In the genomic region with DNA sequence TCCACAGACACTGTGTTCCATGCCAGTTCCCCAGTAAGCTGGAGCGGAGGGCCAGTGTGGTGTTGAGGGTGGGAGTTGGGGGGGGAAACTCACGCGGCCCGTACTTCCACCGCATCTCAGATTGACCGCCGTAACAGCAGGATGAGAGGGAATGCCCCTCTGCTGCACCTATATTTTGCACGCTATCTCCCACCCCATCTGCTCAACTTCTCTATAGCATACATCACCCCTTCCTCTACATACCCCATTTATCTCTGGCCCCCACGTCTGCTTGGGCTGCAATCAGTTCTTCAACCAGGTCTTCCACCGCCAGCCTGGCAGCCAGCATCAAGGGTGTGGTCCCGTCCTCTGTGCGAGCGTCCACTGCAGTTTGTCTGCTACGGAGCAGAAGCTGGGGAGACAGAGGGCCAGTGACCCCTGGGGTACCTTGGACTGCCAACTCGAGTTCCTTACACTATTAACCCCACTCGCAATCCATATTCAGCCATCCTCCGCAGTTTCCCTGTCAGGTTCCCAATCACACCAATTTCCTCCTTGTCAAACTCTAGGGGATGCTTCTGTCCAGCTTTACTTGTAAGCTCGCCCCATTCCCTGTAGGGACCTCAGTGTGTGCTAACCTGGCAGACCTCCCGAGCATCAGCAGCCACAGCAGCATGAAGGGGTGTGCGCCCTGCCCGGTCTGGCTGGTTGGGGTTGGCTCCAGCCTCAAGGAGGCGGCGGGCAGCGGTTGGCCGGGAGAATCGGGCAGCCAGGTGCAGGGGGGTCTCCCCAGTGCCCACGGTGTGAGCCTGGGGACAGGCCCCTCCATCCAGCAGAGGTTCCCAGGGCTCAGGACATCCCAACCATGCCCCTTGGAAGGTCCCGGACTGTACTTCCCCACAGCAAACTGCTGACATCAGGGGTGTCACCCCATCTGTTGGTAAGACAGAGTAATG, we compare ENCODE assay signal across 8 cellular contexts. TPM values are rescaled to one million over a fixed set of nuclear protein-coding genes. Genes with fewer than 3 reads are reported as not detected.
DNase-seq lines count a peak whose midpoint lies in the region; ATAC-seq and TF ChIP-seq lines count a peak whose summit lies in the region.

No MANE protein-coding gene starts in this region.

- H3K9ac ChIP-seq in BLaER1 (peak overlapping the region; percentile 84), MM.1S (ENCODE audit: low read length) (peak overlapping the region; percentile 98), liver (ENCODE audit: low read depth in 1 of 2, low read length in 2 of 2) (peak overlapping the region; percentile 44 to 98)

- H3K27ac ChIP-seq in BLaER1 (peak overlapping the region; percentile 86), MM.1S (ENCODE audit: low read length) (peak overlapping the region; percentile 91; the same call in 1 of the 2 replicates), breast epithelium (peak overlapping the region; percentile 100), liver (ENCODE audit: low read depth in 1 of 2, low read length in 2 of 2) (peak overlapping the region; percentile 92 to 99), suprapubic skin (peak overlapping the region; percentile 99)

- no peaks in the 10 kb centered on the region for H4K20me1 ChIP-seq in BLaER1
- H4K20me1 ChIP-seq in MM.1S (ENCODE audit: insufficient read depth, low read length), result no peaks in the 10 kb centered on the region

- H3K4me2 ChIP-seq in BLaER1, result peak overlapping the region; percentile 97
- peak overlapping the region; percentile 88 for H3K4me2 ChIP-seq in MM.1S (ENCODE audit: low read depth, low read length)

- 46% methylated on average over 28 of the region's 28 CpGs for whole genome bisulfite sequencing in liver
- WGBS in suprapubic skin, result 33% methylated on average over 22 of the region's 28 CpGs

- peaks cover 15% of the 10 kb centered on the region; the same call in 1 of the 2 replicates for H3F3A ChIP-seq in MM.1S (ENCODE audit: insufficient read depth, low read length)

- intact Hi-C loops in breast epithelium (cut with DNase I; ENCODE audit: low total_unique reads), result no loop called here

- no peak for ATAC-seq in GM19395 (IDR thresholded peaks at IDR 0.05; ENCODE audit: unreplicated experiment)
- no peak for ATAC-seq in GM21619 (IDR thresholded peaks at IDR 0.05; ENCODE audit: unreplicated experiment)

- H3K4me1 ChIP-seq in BLaER1 (peaks cover 45% of the 10 kb centered on the region), MM.1S (ENCODE audit: low read length) (peaks cover 20% of the 10 kb centered on the region), breast epithelium (peaks cover 3 to 6% of the 10 kb centered on the region in 2 donors), liver (ENCODE audit: control insufficient read depth in 4 of 4, insufficient read depth in 4 of 4, low read length in 3 of 4) (peaks cover 0 to 23% (median 12%) of the 10 kb centered on the region in 4 donors), suprapubic skin (peaks cover 38% of the 10 kb centered on the region)

- no peaks in the 10 kb centered on the region for H3K27me3 ChIP-seq in BLaER1
- H3K27me3 ChIP-seq in MM.1S (replicated peaks; ENCODE audit: insufficient read depth, low read length), result peaks cover 21% of the 10 kb centered on the region
- no peaks in the 10 kb centered on the region for H3K27me3 ChIP-seq in breast epithelium
- no peaks in the 10 kb centered on the region for H3K27me3 ChIP-seq in liver (ENCODE audit: control insufficient read depth in 4 of 4, insufficient read depth in 4 of 4, low read length in 3 of 4)
- no peaks in the 10 kb centered on the region for H3K27me3 ChIP-seq in suprapubic skin

- no peak for TF ChIP-seq EP300 in suprapubic skin (IDR thresholded peaks at IDR 0.05)

- H3K9me3 ChIP-seq in BLaER1 (no peaks in the 10 kb centered on the region), MM.1S (replicated peaks; ENCODE audit: insufficient read depth, low read length) (no peaks in the 10 kb centered on the region), breast epithelium (no peaks in the 10 kb centered on the region), liver (ENCODE audit: control insufficient read depth in 4 of 4, low read length in 3 of 4) (no peaks in the 10 kb centered on the region), suprapubic skin (no peaks in the 10 kb centered on the region)

- TF ChIP-seq POLR2A in breast epithelium (IDR thresholded peaks at IDR 0.05), result no peak
- TF ChIP-seq POLR2A in suprapubic skin (IDR thresholded peaks at IDR 0.05), result peak in 1 of 2 donors; percentile 7

- no peaks in the 10 kb centered on the region for H3K9me2 ChIP-seq in MM.1S (replicated peaks; ENCODE audit: insufficient read depth, low read length)

- peak overlapping the region; percentile 72 for H3K4me3 ChIP-seq in BLaER1
- peak overlapping the region; percentile 83 for H3K4me3 ChIP-seq in MM.1S (ENCODE audit: low read length)
- peak overlapping the region; percentile 73 to 92 (median 87) for H3K4me3 ChIP-seq in breast epithelium
- H3K4me3 ChIP-seq in liver (ENCODE audit: low read depth in 1 of 3, low read length in 3 of 3), result peak overlapping the region; percentile 54 to 91 (median 63)
- H3K4me3 ChIP-seq in suprapubic skin, result peak overlapping the region; percentile 88

- DNase-seq in MM.1S (peak; percentile 29), breast epithelium (ENCODE audit: low spot score in 2 of 2) (peak in 1 of 2 donors; percentile 56), suprapubic skin (ENCODE audit: low spot score in 2 of 2) (no peak), GOT3 (lab: John Stamatoyannopoulos, UW) (no peak)

- peak; percentile 10; the same call in 1 of the 2 replicates for TF ChIP-seq CTCF in MM.1S (IDR thresholded peaks at IDR 0.05; ENCODE audit: low read length)
- TF ChIP-seq CTCF in breast epithelium (IDR thresholded peaks at IDR 0.05), result peak in 1 of 3 donors; percentile 6
- TF ChIP-seq CTCF in liver (IDR thresholded peaks at IDR 0.05; ENCODE audit: low read depth, low read length, missing input control), result no peak
- no peak for TF ChIP-seq CTCF in suprapubic skin (IDR thresholded peaks at IDR 0.05)

- peak overlapping the region; percentile 60 for H2AFZ ChIP-seq in MM.1S (ENCODE audit: low read length)

- H3K79me2 ChIP-seq in MM.1S (ENCODE audit: low read length), result peaks cover 7% of the 10 kb centered on the region

- no peaks in the 10 kb centered on the region for H3K36me3 ChIP-seq in BLaER1
- no peaks in the 10 kb centered on the region for H3K36me3 ChIP-seq in MM.1S (replicated peaks; ENCODE audit: insufficient read depth, low read length)
- H3K36me3 ChIP-seq in breast epithelium, result no peaks in the 10 kb centered on the region
- H3K36me3 ChIP-seq in liver (ENCODE audit: control insufficient read depth in 4 of 4, insufficient read depth in 3 of 4, low read depth in 1 of 4, low read length in 3 of 4), result no peaks in the 10 kb centered on the region
- H3K36me3 ChIP-seq in suprapubic skin, result no peaks in the 10 kb centered on the region

- no peak for TF ChIP-seq RAD21 in liver (IDR thresholded peaks at IDR 0.05)

TF ChIP-seq in liver, 16 proteins besides CTCF, POLR2A, EP300 and RAD21:
- TF ChIP-seq SP1 (IDR thresholded peaks at IDR 0.05) (no peak), ZBTB33 (IDR thresholded peaks at IDR 0.05) (no peak), HNF4G (IDR thresholded peaks at IDR 0.05) (no peak), JUND (IDR thresholded peaks at IDR 0.05) (peak in 1 of 2 donors; percentile 5)

RNA-seq across cellular contexts. Expression of gene GPSM3, which starts 4.5 kb away (rescaled TPM):
- total RNA-seq in breast epithelium, result 10 to 100 TPM in 2 of 3 donors, 1 to 10 TPM in 1; 8.2 to 18.2 (median 11.3) TPM
- 1 to 10 TPM; 2.3 to 6.6 TPM for total RNA-seq in liver
- polyA plus RNA-seq in liver, result 1 to 10 TPM; 6.0 to 8.0 TPM
- total RNA-seq in suprapubic skin, result 1 to 10 TPM; 4.8 to 5.5 (median 5.1) TPM

RNA-seq across cellular contexts. Expression of gene PBX2, which starts 6.9 kb away (rescaled TPM):
- total RNA-seq in breast epithelium, result 10 to 100 TPM; 32.3 to 61.6 (median 48.5) TPM
- 10 to 100 TPM; 21.3 to 52.5 TPM for total RNA-seq in liver
- 10 to 100 TPM in 1 of 2 donors, 1 to 10 TPM in 1; 1.5 to 16.0 TPM for polyA plus RNA-seq in liver
- total RNA-seq in suprapubic skin, result 10 to 100 TPM; 51.0 to 84.7 (median 63.8) TPM

RNA-seq across cellular contexts. Expression of gene AGER, which starts 12.9 kb away (rescaled TPM):
- 1 to 10 TPM; 1.3 to 2.6 (median 1.8) TPM for total RNA-seq in breast epithelium
- total RNA-seq in liver, result under 1 TPM; 0.47 to 0.92 TPM
- under 1 TPM; 0.75 to 0.91 TPM for polyA plus RNA-seq in liver
- total RNA-seq in suprapubic skin, result 1 to 10 TPM in 3 of 4 donors, not detected in 1; 1.5 to 9.9 (median 4.8) TPM

RNA-seq across cellular contexts. Expression of gene RNF5, which starts 18.7 kb away (rescaled TPM):
- total RNA-seq in breast epithelium, result 10 to 100 TPM; 56.3 to 78.0 (median 70.5) TPM
- 10 to 100 TPM; 51.5 to 56.1 TPM for total RNA-seq in liver
- 10 to 100 TPM; 65.9 to 85.9 TPM for polyA plus RNA-seq in liver
- total RNA-seq in suprapubic skin, result 10 to 100 TPM; 55.7 to 73.0 (median 63.4) TPM

RNA-seq across cellular contexts. Expression of gene AGPAT1, which starts 21.1 kb away (rescaled TPM):
- total RNA-seq in breast epithelium (10 to 100 TPM; 25.8 to 33.8 (median 30.6) TPM), liver (10 to 100 TPM; 10.4 to 14.7 TPM), suprapubic skin (10 to 100 TPM; 30.4 to 68.9 (median 42.6) TPM)
- polyA plus RNA-seq in liver, result 10 to 100 TPM; 20.3 to 45.1 TPM
